9 cellular contexts compared by ENCODE assay signal in genomic region chr1:153652795-153653507, GRCh38. TPM values are rescaled to one million over a fixed set of nuclear protein-coding genes. Genes with fewer than 3 reads are reported as not detected.
DNase-seq lines count a peak whose midpoint lies in the region; FAIRE-seq and TF ChIP-seq lines count a peak whose summit lies in the region.
"Had no signal": no experiment of that assay in that cellular context is flagged by ENCODE, and none has a peak within 500 bp of the region (broad histone marks: within the 10 kb centered on the region; RNA-seq: fewer than 3 reads in every experiment).

No MANE protein-coding gene starts in this region.

- H3K4me3 ChIP-seq in OCI-LY3 (ENCODE audit: low read length) (no peak overlapping the region), bronchial epithelial cell (ENCODE audit: low read depth, low read length) (no peak overlapping the region), suprapubic skin (no peak overlapping the region)

- no peak for TF ChIP-seq CTCF in OCI-LY3 (IDR thresholded peaks at IDR 0.05; ENCODE audit: low read depth, low read length)
- TF ChIP-seq CTCF in bronchial epithelial cell (IDR thresholded peaks at IDR 0.05; ENCODE audit: insufficient read depth, low read length, severe bottlenecking): no peak
- TF ChIP-seq CTCF in suprapubic skin (IDR thresholded peaks at IDR 0.05): no peak

- WGBS in suprapubic skin: 42% methylated on average over 3 of the region's 3 CpGs

- no peak overlapping the region for H3K9ac ChIP-seq in OCI-LY3 (ENCODE audit: low read length)

- H2AFZ ChIP-seq in OCI-LY3 (ENCODE audit: low read depth, low read length): peak overlapping the region; percentile 61

- DNase-seq in bronchial epithelial cell (ENCODE audit: low read depth) (peak; percentile 80), kidney tubule cell (ENCODE audit: low spot score) (peak; percentile 91), suprapubic skin (ENCODE audit: low spot score in 2 of 2) (peak; percentile 50 to 57), NCI-H2227 treated with DMSO at 0.1 percent for 48 hours (lab: John Stamatoyannopoulos, UW) (no peak), NCI-H446 treated with DMSO at 0.1 percent for 48 hours (lab: John Stamatoyannopoulos, UW) (no peak), T-helper 1 cell (no peak)
- DNase-seq: activated naive CD4-positive, alpha-beta T cell treated with anti-CD3 and anti-CD28 coated beads, Interleukin-2, amount 50 U/mL, for 16 hours had no signal

- H3K4me1 ChIP-seq in OCI-LY3 (ENCODE audit: low read length) (peaks cover 8% of the 10 kb centered on the region; the same call in 1 of the 2 replicates), suprapubic skin (peaks cover 6% of the 10 kb centered on the region)

- no peaks in the 10 kb centered on the region for H3K79me2 ChIP-seq in OCI-LY3 (ENCODE audit: low read length)

- H3K36me3 ChIP-seq in OCI-LY3 (replicated peaks; ENCODE audit: low read depth, low read length) (peaks cover 2% of the 10 kb centered on the region), bronchial epithelial cell (ENCODE audit: control insufficient read depth, insufficient read depth, low read length) (no peaks in the 10 kb centered on the region), suprapubic skin (no peaks in the 10 kb centered on the region)

- no peaks in the 10 kb centered on the region for H3K9me3 ChIP-seq in OCI-LY3 (ENCODE audit: insufficient read depth, low read length)
- H3K9me3 ChIP-seq in suprapubic skin: no peaks in the 10 kb centered on the region

- no peak for FAIRE-seq in bronchial epithelial cell (lab: Jason Lieb, UNC)
- FAIRE-seq: G401.6 had no signal

- H3K4me2 ChIP-seq in OCI-LY3 (ENCODE audit: low read length): peak overlapping the region; percentile 1; the same call in 1 of the 2 replicates

- H3K27ac ChIP-seq in OCI-LY3 (ENCODE audit: low read length) (no peak overlapping the region), suprapubic skin (peak overlapping the region; percentile 54)

- H3K27me3 ChIP-seq in OCI-LY3 (ENCODE audit: low read depth, low read length) (no peaks in the 10 kb centered on the region), bronchial epithelial cell (ENCODE audit: control insufficient read depth, insufficient read depth, low read length) (no peaks in the 10 kb centered on the region), suprapubic skin (no peaks in the 10 kb centered on the region)

- no peak for TF ChIP-seq POLR2A in suprapubic skin (IDR thresholded peaks at IDR 0.05)

- no peak for TF ChIP-seq EP300 in suprapubic skin (IDR thresholded peaks at IDR 0.05)

- H4K20me1 ChIP-seq in OCI-LY3 (ENCODE audit: insufficient read depth, low read length): no peaks in the 10 kb centered on the region

RNA-seq across cellular contexts. Expression of gene SNAPIN, which starts 5.6 kb away (rescaled TPM):
- 59.5 and 61.4 TPM in 2 replicates for total RNA-seq in bronchial epithelial cell
- 10 to 100 TPM; 33.6 to 41.1 (median 35.6) TPM for total RNA-seq in suprapubic skin

RNA-seq across cellular contexts. Expression of gene ILF2, which starts 17.8 kb away (rescaled TPM):
- total RNA-seq in bronchial epithelial cell: 78.9 and 114 TPM in 2 replicates
- total RNA-seq in suprapubic skin: 100 to 1,000 TPM in 3 of 4 donors, 10 to 100 TPM in 1; 68.2 to 149 (median 127) TPM

RNA-seq across cellular contexts. Expression of gene CHTOP, which starts 19.1 kb away (rescaled TPM):
- total RNA-seq in bronchial epithelial cell (51.9 and 61.2 TPM in 2 replicates), suprapubic skin (10 to 100 TPM; 56.8 to 78.1 (median 58.2) TPM)

RNA-seq across cellular contexts. Expression of gene S100A1, which starts 24.7 kb away (rescaled TPM):
- total RNA-seq in bronchial epithelial cell: not detected in 2 replicates
- total RNA-seq in suprapubic skin: 10 to 100 TPM; 17.9 to 33.2 (median 21.1) TPM

RNA-seq across cellular contexts. Expression of gene NPR1, which starts 25.5 kb away (rescaled TPM):
- total RNA-seq in bronchial epithelial cell: under 0.01 TPM in 1 of 2 replicates, not detected in the other
- 10 to 100 TPM in 1 of 4 donors, 1 to 10 TPM in 3; 4.7 to 19.2 (median 6.9) TPM for total RNA-seq in suprapubic skin

Comparison
In these comparisons a context has a peak if more than half of its experiments do, and no peak if none do; other contexts are left out.
1. DNase-seq: peak in bronchial epithelial cell (single experiment), kidney tubule cell (single experiment) and suprapubic skin (2 of 2); none in NCI-H2227 treated with DMSO at 0.1 percent for 48 hours (single experiment), NCI-H446 treated with DMSO at 0.1 percent for 48 hours (single experiment) and T-helper 1 cell (0 of 5).